8 cellular contexts compared by ENCODE assay signal in genomic region chr6:28685963-28686362, GRCh38.
A peak's percentile ranks its signal among the peaks of the same experiment; 100 is the strongest.
DNase-seq lines count a peak whose midpoint lies in the region; FAIRE-seq and TF ChIP-seq lines count a peak whose summit lies in the region.
"Not testable (repeated sequence)": the region's sequence is repeated elsewhere in the genome, so short reads cannot be mapped to it uniquely, and the experiment has no call there.

No MANE protein-coding gene starts in this region.

- not testable (repeated sequence) for H3K36me3 Mint-ChIP-seq in astrocyte (ENCODE audit: low read depth, unreplicated experiment)

- not testable (repeated sequence) for TF ChIP-seq CTCF in HEK293 (tag by site-specific recombination; IDR thresholded peaks at IDR 0.05); MM.1S (IDR thresholded peaks at IDR 0.05; ENCODE audit: low read length); PC-9 (conservative IDR thresholded peaks at IDR 0.05); astrocyte (IDR thresholded peaks at IDR 0.05; ENCODE audit: insufficient read depth, low read depth, low read length); epithelial cell of esophagus (IDR thresholded peaks at IDR 0.05; ENCODE audit: insufficient read depth, low read depth, low read length, missing control alignments)

- H3K9me3 ChIP-seq in BLaER1; HEK293 (ENCODE audit: control insufficient read depth, insufficient read depth, low read depth, low read length); MM.1S (replicated peaks; ENCODE audit: insufficient read depth, low read length); PC-9 (ENCODE audit: insufficient read depth, low read depth); astrocyte (ENCODE audit: insufficient read depth, low read depth, low read length); skeletal muscle satellite cell (replicated peaks; ENCODE audit: low read length): not testable (repeated sequence)

- POLR2A ChIA-PET in HEK293 (lab: Yijun Ruan, JAX); PC-9 (lab: Charles Lee; ENCODE audit: unreplicated experiment): not testable (repeated sequence)

- 0 out of 2 replicates have a peak overlapping the region, but pooled peaks have one; percentile 30 for H3K4me2 ChIP-seq in BLaER1
- H3K4me2 ChIP-seq in MM.1S (ENCODE audit: low read depth, low read length): peak overlapping the region; percentile 21; the same call in 1 of the 2 replicates
- H3K4me2 ChIP-seq in PC-9: peak overlapping the region; percentile 72
- H3K4me2 ChIP-seq in astrocyte (ENCODE audit: low read length): peak overlapping the region; percentile 70
- peak overlapping the region; percentile 70 for H3K4me2 ChIP-seq in skeletal muscle satellite cell (ENCODE audit: low read length)

- not testable (repeated sequence) for H3K9me2 ChIP-seq in MM.1S (replicated peaks; ENCODE audit: insufficient read depth, low read length); PC-9 (ENCODE audit: insufficient read depth)

- H2AFZ ChIP-seq in MM.1S (ENCODE audit: low read length); PC-9; astrocyte (ENCODE audit: low read depth, low read length): not testable (repeated sequence)

- not testable (repeated sequence) for DNase-seq in MM.1S, PC-9
- DNase-seq in astrocyte (ENCODE audit: low read depth) (peak; percentile 15), epithelial cell of esophagus (ENCODE audit: low read depth) (peak; percentile 21), kidney tubule cell (ENCODE audit: low spot score) (peak; percentile 20)

- BruUV-seq in PC-9 (replicated peaks; lab: Mats Ljungman, UMichigan): not testable (repeated sequence)

- H3K4me1 ChIP-seq in BLaER1: peaks cover 27% of the 10 kb centered on the region
- not testable (repeated sequence) for H3K4me1 ChIP-seq in HEK293 (ENCODE audit: control insufficient read depth, insufficient read depth, low read length); MM.1S (ENCODE audit: low read length); PC-9 (replicated peaks; ENCODE audit: insufficient read depth); astrocyte (ENCODE audit: insufficient read depth, low read length); skeletal muscle satellite cell (ENCODE audit: control insufficient read depth, insufficient read depth, low read length)

- not testable (repeated sequence) for H3K27me3 ChIP-seq in BLaER1; MM.1S (replicated peaks; ENCODE audit: insufficient read depth, low read length); PC-9 (ENCODE audit: insufficient read depth, low read depth); astrocyte (ENCODE audit: insufficient read depth, low read length); skeletal muscle satellite cell (ENCODE audit: control insufficient read depth, insufficient read depth, low read length)

- peaks cover 31% of the 10 kb centered on the region for H3K27me3 Mint-ChIP-seq in astrocyte (ENCODE audit: low read depth, unreplicated experiment)

- H3K36me3 ChIP-seq in BLaER1; HEK293 (ENCODE audit: control insufficient read depth in 2 of 2, insufficient read depth in 1 of 2, low read length in 2 of 2); MM.1S (replicated peaks; ENCODE audit: insufficient read depth, low read length); PC-9 (ENCODE audit: low read depth); astrocyte (ENCODE audit: insufficient read depth, low read length); skeletal muscle satellite cell (ENCODE audit: insufficient read depth, low read length): not testable (repeated sequence)

- not testable (repeated sequence) for H3K27ac ChIP-seq in BLaER1; HEK293 (ENCODE audit: extremely low read depth, low read depth, low read length); MM.1S (ENCODE audit: low read length); PC-9; astrocyte (ENCODE audit: low read depth, low read length)

- intact Hi-C loops in PC-9 (cut with micrococcal nuclease; ENCODE audit: unreplicated experiment): loop anchor here (1.0 to 10.0 kb wide), 6 partner anchors 151 to 1521 kb away; no protein-coding TSS in a partner anchor

- CTCF ChIA-PET in HEK293 (lab: Yijun Ruan, JAX): interaction anchor here (0.6 to 2.2 kb wide), 9 partner anchors 8 to 793 kb away, joined by 3 to 21 read pairs (median 4); a partner anchor contains a TSS
- CTCF ChIA-PET in PC-9 (lab: Charles Lee): not testable (repeated sequence)

- FAIRE-seq in astrocyte (lab: Jason Lieb, UNC): not testable (repeated sequence)

- H3K4me3 ChIP-seq in BLaER1; HEK293 (ENCODE audit: low read depth, low read length); MM.1S (ENCODE audit: low read length); epithelial cell of esophagus (ENCODE audit: low read length): not testable (repeated sequence)
- H3K4me3 ChIP-seq in PC-9: peak overlapping the region; percentile 35; the same call in 1 of the 2 replicates
- peak overlapping the region; percentile 3 for H3K4me3 ChIP-seq in astrocyte (ENCODE audit: insufficient read depth, low read depth, low read length)
- H3K4me3 ChIP-seq in skeletal muscle satellite cell (ENCODE audit: low read length): peak overlapping the region; percentile 38

- not testable (repeated sequence) for H3F3A ChIP-seq in MM.1S (ENCODE audit: insufficient read depth, low read length); PC-9 (ENCODE audit: insufficient read depth, low read depth)

- not testable (repeated sequence) for H3K9me3 Mint-ChIP-seq in astrocyte (ENCODE audit: unreplicated experiment)

- not testable (repeated sequence) for H3K27ac Mint-ChIP-seq in astrocyte (ENCODE audit: unreplicated experiment)

- H3K4me3 Mint-ChIP-seq in astrocyte (ENCODE audit: unreplicated experiment): not testable (repeated sequence)

- H3K9ac ChIP-seq in BLaER1; MM.1S (ENCODE audit: low read length): not testable (repeated sequence)
- H3K9ac ChIP-seq in astrocyte (ENCODE audit: low read length) (peak overlapping the region; percentile 32), skeletal muscle satellite cell (ENCODE audit: low read depth, low read length) (peak overlapping the region; percentile 39)

- not testable (repeated sequence) for H3K4me1 Mint-ChIP-seq in astrocyte (ENCODE audit: low read depth, unreplicated experiment)

- H4K20me1 ChIP-seq in BLaER1; MM.1S (ENCODE audit: insufficient read depth, low read length); PC-9 (ENCODE audit: insufficient read depth); astrocyte (ENCODE audit: insufficient read depth, low read length): not testable (repeated sequence)

- H3K79me2 ChIP-seq in MM.1S (ENCODE audit: low read length); PC-9 (ENCODE audit: low read depth); astrocyte (ENCODE audit: insufficient read depth, low read length): not testable (repeated sequence)

TF ChIP-seq in HEK293, 187 proteins besides CTCF, POLR2A, EP300 and RAD21:
- TF ChIP-seq ZBTB17 (tag by site-specific recombination; IDR thresholded peaks at IDR 0.05): 0 out of 2 replicates have a peak, but pooled peaks have one; percentile 11

Comparison
In these comparisons a context has a peak if more than half of its experiments do, and no peak if none do; other contexts are left out.
1. H3K4me2 ChIP-seq: peak in every context shown above with its lines; median percentile 72 in PC-9; 70 in astrocyte; 70 in skeletal muscle satellite cell; 30 in BLaER1; 21 in MM.1S.